Comparison of ENCODE assay signal across 9 cellular contexts in the genomic region with DNA sequence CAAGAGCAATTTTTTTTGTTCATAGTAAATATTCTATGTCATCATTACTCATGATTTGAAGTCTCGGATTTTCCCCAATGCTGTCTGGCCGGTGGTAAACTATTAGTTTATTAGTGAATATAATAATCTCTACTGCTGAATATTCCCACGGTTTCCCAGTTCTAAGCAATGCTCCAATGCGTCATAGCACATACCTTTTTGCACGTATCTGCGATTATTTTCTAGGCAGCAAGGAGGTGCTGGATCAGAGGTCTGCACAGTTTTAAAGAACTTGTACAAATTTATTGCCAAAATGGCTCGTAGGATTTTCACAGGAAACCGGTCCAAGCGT. TPM values are rescaled to one million over a fixed set of nuclear protein-coding genes. Genes with fewer than 3 reads are reported as not detected.
DNase-seq lines count a peak whose midpoint lies in the region; ATAC-seq, FAIRE-seq and TF ChIP-seq lines count a peak whose summit lies in the region.
"Had no signal": no experiment of that assay in that cellular context is flagged by ENCODE, and none has a peak within 500 bp of the region (broad histone marks: within the 10 kb centered on the region; RNA-seq: fewer than 3 reads in every experiment).

No MANE protein-coding gene starts in this region.

- H4K5ac ChIP-seq in mesendoderm (ENCODE audit: low read length) = no peak overlapping the region

- intact Hi-C loops in HepG2 (cut with micrococcal nuclease; ENCODE audit: unreplicated experiment) = loop anchor here (2.0 to 5.0 kb wide), 2 partner anchors 28 to 33 kb away; no protein-coding TSS in a partner anchor
- intact Hi-C loops in right lobe of liver (cut with DNase I) = no loop called here
- intact Hi-C loops in upper lobe of right lung (cut with DNase I) = no loop called here

- POLR2A ChIA-PET in HepG2 (lab: Yijun Ruan, JAX) = interaction anchor here (1.0 to 4.2 kb wide), 5 partner anchors 14 to 76 kb away, joined by 3 to 39 read pairs (median 3); no protein-coding TSS in a partner anchor

- H2BK120ac ChIP-seq in mesendoderm (ENCODE audit: low read depth, low read length) = no peak overlapping the region

- H3K4me2 ChIP-seq in HepG2 (ENCODE audit: low read depth, low read length) (peak overlapping the region; percentile 92), mesendoderm (ENCODE audit: low read length) (peak overlapping the region; percentile 43)

- no peak for TF ChIP-seq EP300 in HepG2 (IDR thresholded peaks at IDR 0.05; ENCODE audit: low read depth in 2 of 2, low read length in 2 of 2)
- no peak for TF ChIP-seq EP300 in HepG2 (CRISPR knock-in tag; IDR thresholded peaks at IDR 0.05; ENCODE audit: borderline replicate concordance)

- H3K9me3 ChIP-seq in HepG2 (ENCODE audit: low read length) = no peaks in the 10 kb centered on the region
- H3K9me3 ChIP-seq in right lobe of liver = no peaks in the 10 kb centered on the region
- no peaks in the 10 kb centered on the region for H3K9me3 ChIP-seq in upper lobe of right lung

- no peaks in the 10 kb centered on the region for H3K36me3 ChIP-seq in HepG2 (replicated peaks in 1 of 2; ENCODE audit: control insufficient read depth in 1 of 2, insufficient read depth in 2 of 2, low read length in 2 of 2)
- H3K36me3 ChIP-seq in right lobe of liver = no peaks in the 10 kb centered on the region
- no peaks in the 10 kb centered on the region for H3K36me3 ChIP-seq in mesendoderm (ENCODE audit: control insufficient read depth, insufficient read depth, low read length)
- H3K36me3 ChIP-seq in upper lobe of right lung = no peaks in the 10 kb centered on the region

- no peak for TF ChIP-seq POLR2A in HepG2 (IDR thresholded peaks at IDR 0.05; ENCODE audit: insufficient read depth in 1 of 2, low read depth in 2 of 2, low read length in 2 of 2)
- TF ChIP-seq POLR2A in right lobe of liver (IDR thresholded peaks at IDR 0.05) = no peak

- H3K9ac ChIP-seq in HepG2 (ENCODE audit: insufficient read depth, low read depth, low read length) (peak overlapping the region; percentile 61), mesendoderm (ENCODE audit: low read length) (peak overlapping the region; percentile 54)

- H3K4me1 ChIP-seq in HepG2 (ENCODE audit: insufficient read depth, low read length) = peaks cover 47% of the 10 kb centered on the region
- peaks cover 0 to 7% (median 0%) of the 10 kb centered on the region in 4 donors for H3K4me1 ChIP-seq in right lobe of liver
- peaks cover 10% of the 10 kb centered on the region for H3K4me1 ChIP-seq in mesendoderm (ENCODE audit: control insufficient read depth, low read depth, low read length)
- peaks cover 9% of the 10 kb centered on the region for H3K4me1 ChIP-seq in upper lobe of right lung

- 9% methylated on average over 9 of the region's 9 CpGs for WGBS in HepG2 (ENCODE audit: low lambda C conversion rate)
- WGBS in right lobe of liver (ENCODE audit: insufficient coverage, low coverage, low lambda C conversion rate, missing lambda C conversion rate) = 28% methylated on average over 9 of the region's 9 CpGs
- WGBS in mesendoderm (ENCODE audit: extremely low coverage, insufficient coverage, low lambda C conversion rate) = no CpG with 5 or more reads among the region's 9 CpGs

- no peak overlapping the region for H2BK5ac ChIP-seq in mesendoderm (ENCODE audit: low read length)

- no peak overlapping the region for H2BK15ac ChIP-seq in mesendoderm (replicated peaks; ENCODE audit: low read depth)

- FAIRE-seq in HepG2 (lab: Jason Lieb, UNC) = peak; percentile 4

- H3K18ac ChIP-seq in mesendoderm (ENCODE audit: low read length) = no peak overlapping the region

- H3K79me2 ChIP-seq in HepG2 (ENCODE audit: insufficient read depth, low read length) (no peaks in the 10 kb centered on the region), mesendoderm (ENCODE audit: control insufficient read depth, insufficient read depth, low read length) (no peaks in the 10 kb centered on the region)

- H4K20me1 ChIP-seq in HepG2 (ENCODE audit: insufficient read depth, low read length) = no peaks in the 10 kb centered on the region

- no peak overlapping the region for H2AFZ ChIP-seq in HepG2 (ENCODE audit: low read length)

- CTCF ChIA-PET in HepG2 (lab: Yijun Ruan, JAX; ENCODE audit: low intra/inter-chr PET ratio, low total read pairs) = interaction anchor here (1.7 kb wide), 1 partner anchor 31 kb away, joined by 9 read pairs; no protein-coding TSS in a partner anchor

- no peak for TF ChIP-seq RAD21 in HepG2 (CRISPR knock-in tag; IDR thresholded peaks at IDR 0.05)

- no peak overlapping the region for H3K4ac ChIP-seq in mesendoderm (ENCODE audit: low read depth, low read length)

- H3K56ac ChIP-seq in mesendoderm (ENCODE audit: low read length) = peak overlapping the region; percentile 80

- TSS peak; percentile 77 for BruUV-seq in HepG2 (replicated peaks; lab: Mats Ljungman, UMichigan)

- no peak overlapping the region for H4K8ac ChIP-seq in mesendoderm (ENCODE audit: low read depth, low read length)

- peak overlapping the region; percentile 58 for H3K27ac ChIP-seq in HepG2 (ENCODE audit: extremely low read length, insufficient read depth, low read length)
- no peak overlapping the region for H3K27ac ChIP-seq in right lobe of liver
- no peak overlapping the region for H3K27ac ChIP-seq in mesendoderm (ENCODE audit: low read depth, low read length)
- no peak overlapping the region for H3K27ac ChIP-seq in upper lobe of right lung

- H2AK5ac ChIP-seq in mesendoderm (ENCODE audit: low read length) = no peak overlapping the region

- no peaks in the 10 kb centered on the region for H3K79me1 ChIP-seq in mesendoderm (ENCODE audit: low read length)

- TF ChIP-seq CTCF in HepG2 (CRISPR knock-in tag; IDR thresholded peaks at IDR 0.05) (no peak), right lobe of liver (IDR thresholded peaks at IDR 0.05) (no peak), cardiac fibroblast (IDR thresholded peaks at IDR 0.05; ENCODE audit: low read depth, low read length) (no peak), upper lobe of right lung (IDR thresholded peaks at IDR 0.05) (no peak)

- ATAC-seq in HepG2 (no peak), right lobe of liver (no peak), upper lobe of right lung (no peak), HG03108 (IDR thresholded peaks at IDR 0.05; ENCODE audit: unreplicated experiment) (no peak)

- no peak for DNase-seq in HepG2 (ENCODE audit: low spot score)
- no peak for DNase-seq in right lobe of liver
- peak; percentile 49 to 57 for DNase-seq in cardiac fibroblast (ENCODE audit: low read depth in 2 of 2)
- DNase-seq in mesendoderm = no peak
- DNase-seq in upper lobe of right lung = no peak
- DNase-seq in SKM-1 treated with dmso at 0.1 percent for 144 hours (lab: John Stamatoyannopoulos, UW; ENCODE audit: unreplicated experiment) = no peak
- DNase-seq in NK-92 treated with Interleukin-12 subunit alpha and Interleukin-12 subunit beta, amount 100 ng/mL, for 24 hours (lab: John Stamatoyannopoulos, UW) = no peak
- DNase-seq: NCI-H526 had no signal

- H3K27me3 ChIP-seq in HepG2 (ENCODE audit: control insufficient read depth in 1 of 2, insufficient read depth in 2 of 2, low read length in 2 of 2) (no peaks in the 10 kb centered on the region), right lobe of liver (no peaks in the 10 kb centered on the region), mesendoderm (ENCODE audit: insufficient read depth, low read length, poor library complexity) (no peaks in the 10 kb centered on the region), upper lobe of right lung (peaks cover 29% of the 10 kb centered on the region)

- in situ Hi-C loops in HepG2 (cut with HindIII; ENCODE audit: extremely low pct_ligation_motif_present, low pct_unique_long_range_greater_than_20kb) = no loop called here

- H3K23ac ChIP-seq in mesendoderm (ENCODE audit: low read length) = no peak overlapping the region

- H3K4me3 ChIP-seq in HepG2 (replicated peaks in 1 of 3; ENCODE audit: insufficient read depth in 1 of 3, low read depth in 2 of 3, low read length in 3 of 3) (peak overlapping the region; percentile 63 to 75 (median 68)), right lobe of liver (peak overlapping the region in 1 of 3 donors; percentile 39), cardiac fibroblast (replicated peaks in 1 of 2; ENCODE audit: low read depth in 2 of 2, low read length in 2 of 2) (peak overlapping the region; percentile 39 to 43), mesendoderm (ENCODE audit: low read length) (no peak overlapping the region), upper lobe of right lung (peak overlapping the region; percentile 39)

RNA-seq across cellular contexts. Expression of gene TCF7, which starts 43.9 kb away (rescaled TPM):
- total RNA-seq in HepG2 (2016; rRNA removed; fragmentation: Illumina TruSeq; extraction: Trizol) (6.8 and 7.9 TPM in 2 replicates), right lobe of liver (1 to 10 TPM; 2.0 to 3.8 (median 2.7) TPM), upper lobe of right lung (7.0 TPM)
- total RNA-seq in HepG2 (2016; cell fraction: cytosol; rRNA removed; fragmentation: Illumina TruSeq; extraction: Trizol; ENCODE audit: low read depth) = 5.3 and 5.4 TPM in 2 replicates
- 7.1 and 8.8 TPM in 2 replicates for total RNA-seq in HepG2 (2016; cell fraction: insoluble cytoplasmic fraction; rRNA removed; fragmentation: Illumina TruSeq; extraction: Trizol)
- total RNA-seq in HepG2 (2016; cell fraction: membrane; rRNA removed; fragmentation: Illumina TruSeq; extraction: Trizol) = 15.7 and 15.8 TPM in 2 replicates
- 10.0 and 10.9 TPM in 2 replicates for total RNA-seq in HepG2 (2016; cell fraction: nucleus; rRNA removed; fragmentation: Illumina TruSeq; extraction: Trizol)
- polyA plus RNA-seq in HepG2 (2011; rRNA removed) = 6.3 and 9.0 TPM in 2 replicates
- polyA plus RNA-seq in HepG2 (2011; cell fraction: cytosol; rRNA removed) = 4.8 and 5.8 TPM in 2 replicates
- 7.5 and 7.7 TPM in 2 replicates for polyA plus RNA-seq in HepG2 (2011; cell fraction: nucleus; rRNA removed)
- 8.6 and 11.4 TPM in 2 replicates for polyA plus RNA-seq in HepG2 (2012)
- 21.6 and 22.8 TPM in 2 replicates for polyA plus RNA-seq in HepG2 (2016; cell fraction: cytosol; fragmentation: Illumina TruSeq; extraction: Trizol; ENCODE audit: low read depth)
- 21.8 and 29.7 TPM in 2 replicates for polyA plus RNA-seq in HepG2 (2016; cell fraction: insoluble cytoplasmic fraction; fragmentation: Illumina TruSeq; extraction: Trizol; ENCODE audit: low read depth)
- polyA plus RNA-seq in HepG2 (2016; cell fraction: membrane; fragmentation: Illumina TruSeq; extraction: Trizol; ENCODE audit: low read depth) = 44.0 and 50.2 TPM in 2 replicates
- 25.7 and 28.7 TPM in 2 replicates for polyA plus RNA-seq in HepG2 (2016; cell fraction: nucleus; fragmentation: Illumina TruSeq; extraction: Trizol; ENCODE audit: insufficient read depth, low read depth)
- polyA minus RNA-seq in HepG2 (2011; rRNA and poly(A)+ RNA removed; ENCODE audit: low replicate concordance) = 0.19 and 20.5 TPM in 2 replicates
- 3.3 and 5.4 TPM in 2 replicates for polyA minus RNA-seq in HepG2 (2011; cell fraction: cytosol; rRNA and poly(A)+ RNA removed)
- polyA minus RNA-seq in HepG2 (2011; cell fraction: nucleus; rRNA and poly(A)+ RNA removed) = 15.2 and 18.2 TPM in 2 replicates
- 24.2 TPM for polyA plus RNA-seq in mesendoderm (2013, experiment 1 of 2)
- polyA plus RNA-seq in mesendoderm (2013, experiment 2 of 2) = 22.1 TPM

Comparison
In these comparisons a context has a peak if more than half of its experiments do, and no peak if none do; other contexts are left out.
1. DNase-seq: peak in cardiac fibroblast (2 of 2); none in HepG2 (single experiment), right lobe of liver (0 of 3), mesendoderm (single experiment), upper lobe of right lung (single experiment), SKM-1 treated with dmso at 0.1 percent for 144 hours (single experiment) and NK-92 treated with Interleukin-12 subunit alpha and Interleukin-12 subunit beta, amount 100 ng/mL, for 24 hours (single experiment).